Comparison of ENCODE assay signal across 8 cellular contexts in genomic region chr22:40463727-40464126, GRCh38.
DNase-seq lines count a peak whose midpoint lies in the region; FAIRE-seq and TF ChIP-seq lines count a peak whose summit lies in the region.

No MANE protein-coding gene starts in this region.

- H3K27ac ChIP-seq in transverse colon (peak overlapping the region; percentile 38 to 67 (median 62)), MM.1S (ENCODE audit: low read length) (no peak overlapping the region)

- WGBS in transverse colon (ENCODE audit: low coverage in 1 of 2), 2 donors, result 79 to 93% methylated on average over 6 of the region's 6 CpGs

- peaks cover 4% of the 10 kb centered on the region for H3K27me3 Mint-ChIP-seq in endothelial cell (ENCODE audit: unreplicated experiment)

- H3K27me3 ChIP-seq in transverse colon (no peaks in the 10 kb centered on the region), MM.1S (replicated peaks; ENCODE audit: insufficient read depth, low read length) (no peaks in the 10 kb centered on the region)

- intact Hi-C loops in transverse colon (cut with DNase I; ENCODE audit: low total_unique reads), result no loop called here

- peak overlapping the region in 2 of 4 donors; percentile 1 to 29 for H3K4me3 ChIP-seq in transverse colon
- no peak overlapping the region for H3K4me3 ChIP-seq in MM.1S (ENCODE audit: low read length)

- peaks cover 35% of the 10 kb centered on the region for H3K4me1 Mint-ChIP-seq in endothelial cell (ENCODE audit: unreplicated experiment)

- H4K20me1 ChIP-seq in MM.1S (ENCODE audit: insufficient read depth, low read length), result no peaks in the 10 kb centered on the region

- peak overlapping the region; percentile 86 for H3K27ac Mint-ChIP-seq in endothelial cell (ENCODE audit: unreplicated experiment)

- no peak for TF ChIP-seq EP300 in transverse colon (IDR thresholded peaks at IDR 0.05; ENCODE audit: low read depth)

- H3K79me2 ChIP-seq in MM.1S (ENCODE audit: low read length), result no peaks in the 10 kb centered on the region; the same call in 1 of the 2 replicates

- H3F3A ChIP-seq in MM.1S (ENCODE audit: insufficient read depth, low read length), result no peaks in the 10 kb centered on the region

- no peaks in the 10 kb centered on the region for H3K36me3 ChIP-seq in transverse colon
- no peaks in the 10 kb centered on the region for H3K36me3 ChIP-seq in MM.1S (replicated peaks; ENCODE audit: insufficient read depth, low read length)

- no peak for TF ChIP-seq CTCF in endothelial cell (IDR thresholded peaks at IDR 0.05; ENCODE audit: unreplicated experiment)
- no peak for TF ChIP-seq CTCF in transverse colon (IDR thresholded peaks at IDR 0.05)
- no peak for TF ChIP-seq CTCF in MM.1S (IDR thresholded peaks at IDR 0.05; ENCODE audit: low read length)

- no peak for FAIRE-seq in HTR-8/SVneo (lab: Jason Lieb, UNC)

- H3K4me2 ChIP-seq in MM.1S (ENCODE audit: low read depth, low read length), result no peak overlapping the region

- no peak for TF ChIP-seq POLR2A in transverse colon (IDR thresholded peaks at IDR 0.05)

- in situ Hi-C loops in transverse colon (cut with MboI; ENCODE audit: low pct_ligation_motif_present in 1 of 4, low pct_unique_long_range_greater_than_20kb in 1 of 4, low sequenced_read_pairs in 3 of 4), result no loop called here

- H3K9me2 ChIP-seq in MM.1S (replicated peaks; ENCODE audit: insufficient read depth, low read length), result no peaks in the 10 kb centered on the region

- DNase-seq in activated CD8-positive, alpha-beta memory T cell treated with anti-CD3 and anti-CD28 coated beads, Interleukin-2, amount 50 U/mL, for 1 hour (ENCODE audit: extremely low read depth), result peak; percentile 17
- DNase-seq in activated CD8-positive, alpha-beta memory T cell treated with anti-CD3 and anti-CD28 coated beads for 24 hours, result no peak
- peak; percentile 43 for DNase-seq in activated CD4-positive, alpha-beta T cell treated with anti-CD3 and anti-CD28 coated beads for 48 hours
- DNase-seq in endothelial cell (ENCODE audit: low spot score) (no peak), transverse colon (no peak), MM.1S (no peak), HTR-8/SVneo (ENCODE audit: insufficient read length, low spot score) (no peak), hepatic stellate cell (ENCODE audit: low spot score) (no peak)

- no peak overlapping the region for H3K4me3 Mint-ChIP-seq in endothelial cell (ENCODE audit: unreplicated experiment)

- H3K9ac ChIP-seq in MM.1S (ENCODE audit: low read length), result no peak overlapping the region

- H3K4me1 ChIP-seq in transverse colon, result peaks cover 0 to 10% (median 2%) of the 10 kb centered on the region in 4 donors
- H3K4me1 ChIP-seq in MM.1S (ENCODE audit: low read length), result no peaks in the 10 kb centered on the region

- H2AFZ ChIP-seq in MM.1S (ENCODE audit: low read length), result no peak overlapping the region

- H3K9me3 Mint-ChIP-seq in endothelial cell (ENCODE audit: unreplicated experiment), result no peaks in the 10 kb centered on the region

- H3K36me3 Mint-ChIP-seq in endothelial cell (ENCODE audit: low read depth, unreplicated experiment), result peaks cover 13% of the 10 kb centered on the region

- no peaks in the 10 kb centered on the region for H3K9me3 ChIP-seq in transverse colon
- H3K9me3 ChIP-seq in MM.1S (replicated peaks; ENCODE audit: insufficient read depth, low read length), result no peaks in the 10 kb centered on the region

Comparison
In these comparisons a context has a peak if more than half of its experiments do, and no peak if none do; other contexts are left out.
1. DNase-seq: peak in activated CD8-positive, alpha-beta memory T cell treated with anti-CD3 and anti-CD28 coated beads, Interleukin-2, amount 50 U/mL, for 1 hour (single experiment) and activated CD4-positive, alpha-beta T cell treated with anti-CD3 and anti-CD28 coated beads for 48 hours (single experiment); none in activated CD8-positive, alpha-beta memory T cell treated with anti-CD3 and anti-CD28 coated beads for 24 hours (single experiment), endothelial cell (single experiment), transverse colon (single experiment), MM.1S (single experiment), HTR-8/SVneo (single experiment) and hepatic stellate cell (single experiment).